7 cellular contexts compared by ENCODE assay signal in genomic region chr19:461664-462551, GRCh38. TPM values are rescaled to one million over a fixed set of nuclear protein-coding genes. Genes with fewer than 3 reads are reported as not detected.
A peak's percentile ranks its signal among the peaks of the same experiment; 100 is the strongest.
DNase-seq lines count a peak whose midpoint lies in the region; ATAC-seq and TF ChIP-seq lines count a peak whose summit lies in the region.
"Had no signal": no experiment of that assay in that cellular context is flagged by ENCODE, and none has a peak within 500 bp of the region (broad histone marks: within the 10 kb centered on the region; RNA-seq: fewer than 3 reads in every experiment).

No MANE protein-coding gene starts in this region.

- H3K27me3 ChIP-seq in smooth muscle cell (ENCODE audit: low read depth): no peaks in the 10 kb centered on the region

- TF ChIP-seq CTCF in smooth muscle cell (IDR thresholded peaks at IDR 0.05; ENCODE audit: borderline replicate concordance, insufficient read depth, poor library complexity, severe bottlenecking): no peak

- H4K20me1 ChIP-seq in smooth muscle cell (ENCODE audit: low read depth): peaks cover 6% of the 10 kb centered on the region

- ATAC-seq in esophagus mucosa (peak; percentile 46), HG02840 (IDR thresholded peaks at IDR 0.05; ENCODE audit: low FRiP score, unreplicated experiment) (no peak)

- H3K4me1 Mint-ChIP-seq in activated CD4-positive, alpha-beta memory T cell treated with anti-CD3 and anti-CD28 coated beads for 36 hours (ENCODE audit: low read depth): peaks cover 7% of the 10 kb centered on the region
- H3K4me1 Mint-ChIP-seq in activated CD4-positive, alpha-beta memory T cell treated with anti-CD3 and anti-CD28 coated beads, Interleukin-2, amount 10 ng/mL, durations not matched to agents 7 days and 5 days: peaks cover 6% of the 10 kb centered on the region

- peak overlapping the region; percentile 87 for H3K4me2 ChIP-seq in smooth muscle cell

- peak overlapping the region; percentile 46 for H3K4me3 ChIP-seq in smooth muscle cell

- H3K9me3 ChIP-seq in smooth muscle cell (replicated peaks; ENCODE audit: low read depth): no peaks in the 10 kb centered on the region

- CTCF ChIA-PET in activated CD4-positive, alpha-beta memory T cell treated with anti-CD3 and anti-CD28 coated beads for 36 hours (lab: Charles Lee): no interaction called here
- CTCF ChIA-PET in activated CD4-positive, alpha-beta memory T cell treated with anti-CD3 and anti-CD28 coated beads, Interleukin-2, amount 10 ng/mL, durations not matched to agents 7 days and 5 days (lab: Charles Lee): no interaction called here

- H3K27ac Mint-ChIP-seq in activated CD4-positive, alpha-beta memory T cell treated with anti-CD3 and anti-CD28 coated beads for 36 hours: no peak overlapping the region
- H3K27ac Mint-ChIP-seq in activated CD4-positive, alpha-beta memory T cell treated with anti-CD3 and anti-CD28 coated beads, Interleukin-2, amount 10 ng/mL, durations not matched to agents 7 days and 5 days: no peak overlapping the region
- H3K27ac Mint-ChIP-seq: CD4-positive, CD25-positive, alpha-beta regulatory T cell had no signal

- no peaks in the 10 kb centered on the region for H3F3A ChIP-seq in smooth muscle cell (ENCODE audit: low read depth)

- H3K4me1 ChIP-seq in smooth muscle cell (ENCODE audit: low read depth): no peaks in the 10 kb centered on the region

- peak overlapping the region; percentile 39 for H3K4me3 Mint-ChIP-seq in activated CD4-positive, alpha-beta memory T cell treated with anti-CD3 and anti-CD28 coated beads for 36 hours
- H3K4me3 Mint-ChIP-seq in activated CD4-positive, alpha-beta memory T cell treated with anti-CD3 and anti-CD28 coated beads, Interleukin-2, amount 10 ng/mL, durations not matched to agents 7 days and 5 days: no peak overlapping the region

- DNase-seq in activated CD4-positive, alpha-beta memory T cell treated with anti-CD3 and anti-CD28 coated beads for 36 hours: peak; percentile 16
- DNase-seq in activated CD4-positive, alpha-beta memory T cell treated with anti-CD3 and anti-CD28 coated beads, Interleukin-2, amount 10 ng/mL, durations not matched to agents 7 days and 5 days: no peak
- peak; percentile 8 for DNase-seq in smooth muscle cell (lab: John Stamatoyannopoulos, UW; ENCODE audit: unreplicated experiment)
- DNase-seq in epidermal melanocyte (ENCODE audit: insufficient read length, low spot score): no peak
- DNase-seq: CD4-positive, CD25-positive, alpha-beta regulatory T cell had no signal

- peaks cover 21% of the 10 kb centered on the region for H3K27me3 Mint-ChIP-seq in activated CD4-positive, alpha-beta memory T cell treated with anti-CD3 and anti-CD28 coated beads for 36 hours
- H3K27me3 Mint-ChIP-seq in activated CD4-positive, alpha-beta memory T cell treated with anti-CD3 and anti-CD28 coated beads, Interleukin-2, amount 10 ng/mL, durations not matched to agents 7 days and 5 days: peaks cover 18% of the 10 kb centered on the region

- no peak overlapping the region for H2AFZ ChIP-seq in smooth muscle cell (ENCODE audit: low read depth)

- no peaks in the 10 kb centered on the region for H3K36me3 ChIP-seq in smooth muscle cell (ENCODE audit: low read depth)

- POLR2A ChIA-PET in activated CD4-positive, alpha-beta memory T cell treated with anti-CD3 and anti-CD28 coated beads for 36 hours (lab: Charles Lee): no interaction called here
- POLR2A ChIA-PET in activated CD4-positive, alpha-beta memory T cell treated with anti-CD3 and anti-CD28 coated beads, Interleukin-2, amount 10 ng/mL, durations not matched to agents 7 days and 5 days (lab: Charles Lee): no interaction called here

- H3K9ac ChIP-seq in smooth muscle cell (ENCODE audit: low read depth): no peak overlapping the region

- intact Hi-C loops in activated CD4-positive, alpha-beta memory T cell treated with anti-CD3 and anti-CD28 coated beads for 36 hours (cut with micrococcal nuclease): no loop called here

- H3K79me2 ChIP-seq in smooth muscle cell (ENCODE audit: low read depth): peaks cover 7% of the 10 kb centered on the region

- no peak overlapping the region for H3K27ac ChIP-seq in smooth muscle cell (ENCODE audit: low read depth)

- no peaks in the 10 kb centered on the region for H3K36me3 Mint-ChIP-seq in activated CD4-positive, alpha-beta memory T cell treated with anti-CD3 and anti-CD28 coated beads for 36 hours
- no peaks in the 10 kb centered on the region for H3K36me3 Mint-ChIP-seq in activated CD4-positive, alpha-beta memory T cell treated with anti-CD3 and anti-CD28 coated beads, Interleukin-2, amount 10 ng/mL, durations not matched to agents 7 days and 5 days (ENCODE audit: low read depth)
- H3K36me3 Mint-ChIP-seq: CD4-positive, CD25-positive, alpha-beta regulatory T cell had no signal

- H3K9me3 Mint-ChIP-seq in activated CD4-positive, alpha-beta memory T cell treated with anti-CD3 and anti-CD28 coated beads for 36 hours: no peaks in the 10 kb centered on the region
- H3K9me3 Mint-ChIP-seq in activated CD4-positive, alpha-beta memory T cell treated with anti-CD3 and anti-CD28 coated beads, Interleukin-2, amount 10 ng/mL, durations not matched to agents 7 days and 5 days: no peaks in the 10 kb centered on the region

- 10% methylated on average over 58 of the region's 63 CpGs for WGBS in smooth muscle cell (ENCODE audit: low lambda C conversion rate)

RNA-seq across cellular contexts. Expression of gene SHC2, which starts 1.1 kb away (rescaled TPM):
- total RNA-seq in activated CD4-positive, alpha-beta memory T cell treated with anti-CD3 and anti-CD28 coated beads for 36 hours: under 1 TPM in 1 of 2 experiments, not detected in 1; 0.21 TPM
- not detected for total RNA-seq in activated CD4-positive, alpha-beta memory T cell treated with anti-CD3 and anti-CD28 coated beads, Interleukin-2, amount 10 ng/mL, durations not matched to agents 7 days and 5 days
- total RNA-seq in esophagus mucosa (1.7 TPM), smooth muscle cell (10.8 and 15.6 TPM in 2 replicates)
- polyA plus RNA-seq in smooth muscle cell: 29.3 and 34.5 TPM in 2 replicates
- total RNA-seq: CD4-positive, CD25-positive, alpha-beta regulatory T cell had no signal
- polyA plus RNA-seq: CD4-positive, CD25-positive, alpha-beta regulatory T cell had no signal

RNA-seq across cellular contexts. Expression of gene MADCAM1, which starts 34.4 kb away (rescaled TPM):
- under 1 TPM; 0.22 to 0.36 TPM for total RNA-seq in activated CD4-positive, alpha-beta memory T cell treated with anti-CD3 and anti-CD28 coated beads for 36 hours
- total RNA-seq in activated CD4-positive, alpha-beta memory T cell treated with anti-CD3 and anti-CD28 coated beads, Interleukin-2, amount 10 ng/mL, durations not matched to agents 7 days and 5 days: under 1 TPM; 0.78 to 0.81 TPM
- total RNA-seq in esophagus mucosa (0.36 TPM), smooth muscle cell (not detected in 2 replicates)
- polyA plus RNA-seq in smooth muscle cell: 0.24 TPM in 1 of 2 replicates, not detected in the other

RNA-seq across cellular contexts. Expression of gene TPGS1, which starts 45.4 kb away (rescaled TPM):
- 1 to 10 TPM; 8.1 to 8.5 TPM for total RNA-seq in activated CD4-positive, alpha-beta memory T cell treated with anti-CD3 and anti-CD28 coated beads for 36 hours
- total RNA-seq in activated CD4-positive, alpha-beta memory T cell treated with anti-CD3 and anti-CD28 coated beads, Interleukin-2, amount 10 ng/mL, durations not matched to agents 7 days and 5 days: 10 to 100 TPM; 22.9 to 24.0 TPM
- total RNA-seq in esophagus mucosa (14.2 TPM), smooth muscle cell (14.6 and 20.5 TPM in 2 replicates)
- 49.3 and 51.3 TPM in 2 replicates for polyA plus RNA-seq in smooth muscle cell

RNA-seq across cellular contexts. Expression of gene C2CD4C, which starts 53.0 kb away (rescaled TPM):
- under 1 TPM; 0.33 to 0.44 TPM for total RNA-seq in activated CD4-positive, alpha-beta memory T cell treated with anti-CD3 and anti-CD28 coated beads for 36 hours
- under 1 TPM in 1 of 2 experiments, not detected in 1; 0.08 TPM for total RNA-seq in activated CD4-positive, alpha-beta memory T cell treated with anti-CD3 and anti-CD28 coated beads, Interleukin-2, amount 10 ng/mL, durations not matched to agents 7 days and 5 days
- total RNA-seq in esophagus mucosa (0.16 TPM), smooth muscle cell (0.63 and 1.7 TPM in 2 replicates)
- 3.7 and 3.8 TPM in 2 replicates for polyA plus RNA-seq in smooth muscle cell
- total RNA-seq: CD4-positive, CD25-positive, alpha-beta regulatory T cell had no signal
- polyA plus RNA-seq: CD4-positive, CD25-positive, alpha-beta regulatory T cell had no signal

Comparison
In these comparisons a context has a peak if more than half of its experiments do, and no peak if none do; other contexts are left out.
1. DNase-seq: peak in activated CD4-positive, alpha-beta memory T cell treated with anti-CD3 and anti-CD28 coated beads for 36 hours (single experiment) and smooth muscle cell (single experiment); none in activated CD4-positive, alpha-beta memory T cell treated with anti-CD3 and anti-CD28 coated beads, Interleukin-2, amount 10 ng/mL, durations not matched to agents 7 days and 5 days (single experiment) and epidermal melanocyte (single experiment).